ENCODE assay signal across 28 cellular contexts in genomic region chr2:71780162-71780561, GRCh38.
"Had no signal": no experiment of that assay in that cellular context is flagged by ENCODE, and none has a peak within 500 bp of the region (broad histone marks: within the 10 kb centered on the region; RNA-seq: fewer than 3 reads in every experiment).

No MANE protein-coding gene starts in this region.

- H3K4me3 ChIP-seq: SJCRH30 had no signal

- ATAC-seq: activated T-cell treated with anti-CD3 and anti-CD28 coated beads, Interleukin-2, amount 50 U/mL, for 72 hours; Panc1; WTC11 had no signal

- H3K9me3 Mint-ChIP-seq: activated CD4-positive, alpha-beta memory T cell treated with anti-CD3 and anti-CD28 coated beads for 36 hours; activated CD4-positive, alpha-beta T cell treated with anti-CD3 and anti-CD28 coated beads, Interleukin-2, amount 10 ng/mL, durations not matched to agents 7 days and 5 days; activated naive CD4-positive, alpha-beta T cell treated with anti-CD3 and anti-CD28 coated beads, Interleukin-2, amount 10 ng/mL, durations not matched to agents 7 days and 5 days; activated naive CD8-positive, alpha-beta T cell treated with anti-CD3 and anti-CD28 coated beads for 36 hours; activated T-cell treated with anti-CD3 and anti-CD28 coated beads, Interleukin-2, amount 50 U/mL, for 72 hours; activated T-helper 2 cell treated with anti-CD3 and anti-CD28 coated beads, Interferon-gamma antibody, Interleukin-2, Interleukin-4, amounts not matched to agents 10 μg/mL and 5 μg/mL and 100 μg/mL, durations not matched to agents 14 hours and 24 hours and 36 hours; T-helper 2 cell treated with Interferon-gamma antibody and Interleukin-4, amounts not matched to agents 5 μg/mL and 100 μg/mL, for 36 hours; WTC11 had no signal

- H3K36me3 Mint-ChIP-seq: activated CD4-positive, alpha-beta memory T cell treated with anti-CD3 and anti-CD28 coated beads for 36 hours; activated naive CD4-positive, alpha-beta T cell treated with anti-CD3 and anti-CD28 coated beads, Interleukin-2, amount 10 ng/mL, durations not matched to agents 7 days and 5 days; activated naive CD8-positive, alpha-beta T cell treated with anti-CD3 and anti-CD28 coated beads for 36 hours; WTC11 had no signal

- DNase-seq: activated CD4-positive, alpha-beta memory T cell treated with anti-CD3 and anti-CD28 coated beads for 36 hours; activated CD4-positive, alpha-beta T cell treated with anti-CD3 and anti-CD28 coated beads for 1 hour; activated CD4-positive, alpha-beta T cell treated with anti-CD3 and anti-CD28 coated beads, Interleukin-2, amount 10 ng/mL, durations not matched to agents 7 days and 5 days; activated CD8-positive, alpha-beta memory T cell treated with anti-CD3 and anti-CD28 coated beads for 24 hours; activated gamma-delta T cell treated with Interleukin-2 at 50 U/mL for 16 hours; activated naive CD4-positive, alpha-beta T cell treated with anti-CD3 and anti-CD28 coated beads, Interleukin-2, amount 10 ng/mL, durations not matched to agents 7 days and 5 days; activated naive CD8-positive, alpha-beta T cell treated with anti-CD3 and anti-CD28 coated beads for 36 hours; activated T-cell treated with anti-CD3 and anti-CD28 coated beads, Interleukin-2, amount 50 U/mL, for 72 hours; brain microvascular endothelial cell; cerebellar nuclear complex; MV-4-11; NCI-H1105; NCI-H1436; NCI-H187; NCI-H2081; NCI-H510A treated with DMSO at 0.1 percent for 48 hours; NCI-H69; NK-92 treated with Interleukin-12 subunit alpha and Interleukin-12 subunit beta, amount 100 ng/mL, for 24 hours; OCI-M1; Right ventricle myocardium superior; RPMI8226; SJCRH30; SK-N-SH; T-helper 1 cell had no signal

- H3K27me3 ChIP-seq: brain microvascular endothelial cell, SJCRH30 had no signal

- H3K4me3 Mint-ChIP-seq: activated CD4-positive, alpha-beta memory T cell treated with anti-CD3 and anti-CD28 coated beads for 36 hours; activated CD4-positive, alpha-beta T cell treated with anti-CD3 and anti-CD28 coated beads, Interleukin-2, amount 10 ng/mL, durations not matched to agents 7 days and 5 days; activated naive CD4-positive, alpha-beta T cell treated with anti-CD3 and anti-CD28 coated beads, Interleukin-2, amount 10 ng/mL, durations not matched to agents 7 days and 5 days; activated naive CD8-positive, alpha-beta T cell treated with anti-CD3 and anti-CD28 coated beads for 36 hours; activated T-cell treated with anti-CD3 and anti-CD28 coated beads, Interleukin-2, amount 50 U/mL, for 72 hours; T-helper 2 cell treated with Interferon-gamma antibody and Interleukin-4, amounts not matched to agents 5 μg/mL and 100 μg/mL, for 36 hours; WTC11 had no signal

- H3K36me3 ChIP-seq: brain microvascular endothelial cell, SJCRH30 had no signal

- H3K4me1 Mint-ChIP-seq: activated CD4-positive, alpha-beta T cell treated with anti-CD3 and anti-CD28 coated beads, Interleukin-2, amount 10 ng/mL, durations not matched to agents 7 days and 5 days; activated naive CD4-positive, alpha-beta T cell treated with anti-CD3 and anti-CD28 coated beads, Interleukin-2, amount 10 ng/mL, durations not matched to agents 7 days and 5 days; activated naive CD8-positive, alpha-beta T cell treated with anti-CD3 and anti-CD28 coated beads for 36 hours had no signal

- H3K27ac Mint-ChIP-seq: activated CD4-positive, alpha-beta memory T cell treated with anti-CD3 and anti-CD28 coated beads for 36 hours; activated CD4-positive, alpha-beta T cell treated with anti-CD3 and anti-CD28 coated beads, Interleukin-2, amount 10 ng/mL, durations not matched to agents 7 days and 5 days; activated naive CD4-positive, alpha-beta T cell treated with anti-CD3 and anti-CD28 coated beads, Interleukin-2, amount 10 ng/mL, durations not matched to agents 7 days and 5 days; activated naive CD8-positive, alpha-beta T cell treated with anti-CD3 and anti-CD28 coated beads for 36 hours; activated T-cell treated with anti-CD3 and anti-CD28 coated beads, Interleukin-2, amount 50 U/mL, for 72 hours; activated T-helper 2 cell treated with anti-CD3 and anti-CD28 coated beads, Interferon-gamma antibody, Interleukin-2, Interleukin-4, amounts not matched to agents 10 μg/mL and 5 μg/mL and 100 μg/mL, durations not matched to agents 14 hours and 24 hours and 36 hours; T-helper 2 cell treated with Interferon-gamma antibody and Interleukin-4, amounts not matched to agents 5 μg/mL and 100 μg/mL, for 36 hours; WTC11 had no signal

- H3K27me3 Mint-ChIP-seq: activated CD4-positive, alpha-beta T cell treated with anti-CD3 and anti-CD28 coated beads, Interleukin-2, amount 10 ng/mL, durations not matched to agents 7 days and 5 days had no signal
